Comparison of ENCODE assay signal across 1 cellular context in the genomic region with DNA sequence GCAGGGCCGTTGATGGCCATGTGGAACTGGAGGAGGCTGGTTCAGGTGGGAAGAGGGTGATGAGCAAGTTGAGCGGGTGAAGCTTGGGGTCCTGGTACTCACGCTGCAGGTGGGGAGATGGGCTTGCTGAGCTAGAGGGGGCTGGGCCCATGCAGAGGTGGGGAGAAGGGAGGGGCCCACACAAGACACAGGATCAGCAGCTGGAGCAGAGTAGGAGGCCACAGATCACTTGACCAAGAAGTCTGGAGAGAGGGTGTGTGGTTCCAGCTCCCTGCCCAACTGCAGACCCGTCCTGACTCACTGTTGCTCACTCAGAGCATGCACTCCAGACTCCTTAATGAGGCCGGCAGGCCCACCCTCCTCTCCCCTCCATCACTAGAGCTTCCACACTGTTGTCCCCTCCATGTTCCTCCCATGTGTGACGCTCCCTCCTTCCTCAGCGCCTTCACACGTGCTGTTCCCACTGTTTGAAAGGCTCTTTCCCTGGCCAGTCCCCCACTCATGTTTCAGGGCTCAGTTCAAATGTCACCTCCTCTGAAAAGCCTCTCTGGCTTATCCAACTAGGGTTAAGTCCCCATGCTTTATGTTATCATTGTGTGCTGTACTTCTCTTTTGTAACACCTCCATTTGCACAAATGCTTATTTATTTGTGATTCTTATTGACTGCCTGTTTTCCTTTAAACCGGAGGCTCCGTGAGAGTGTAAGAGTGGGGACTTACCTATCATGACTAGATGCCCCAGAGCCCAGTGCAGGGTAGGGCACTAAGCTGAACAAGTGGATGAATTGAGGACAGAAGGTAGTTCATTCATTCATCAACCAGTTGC.
TF ChIP-seq lines count a peak whose summit lies in the region.

No MANE protein-coding gene starts in this region.

TF ChIP-seq in HEK293, 187 proteins besides CTCF, POLR2A, EP300 and RAD21 (continued from another document and continues in another):
- TF ChIP-seq, protein P1, sequence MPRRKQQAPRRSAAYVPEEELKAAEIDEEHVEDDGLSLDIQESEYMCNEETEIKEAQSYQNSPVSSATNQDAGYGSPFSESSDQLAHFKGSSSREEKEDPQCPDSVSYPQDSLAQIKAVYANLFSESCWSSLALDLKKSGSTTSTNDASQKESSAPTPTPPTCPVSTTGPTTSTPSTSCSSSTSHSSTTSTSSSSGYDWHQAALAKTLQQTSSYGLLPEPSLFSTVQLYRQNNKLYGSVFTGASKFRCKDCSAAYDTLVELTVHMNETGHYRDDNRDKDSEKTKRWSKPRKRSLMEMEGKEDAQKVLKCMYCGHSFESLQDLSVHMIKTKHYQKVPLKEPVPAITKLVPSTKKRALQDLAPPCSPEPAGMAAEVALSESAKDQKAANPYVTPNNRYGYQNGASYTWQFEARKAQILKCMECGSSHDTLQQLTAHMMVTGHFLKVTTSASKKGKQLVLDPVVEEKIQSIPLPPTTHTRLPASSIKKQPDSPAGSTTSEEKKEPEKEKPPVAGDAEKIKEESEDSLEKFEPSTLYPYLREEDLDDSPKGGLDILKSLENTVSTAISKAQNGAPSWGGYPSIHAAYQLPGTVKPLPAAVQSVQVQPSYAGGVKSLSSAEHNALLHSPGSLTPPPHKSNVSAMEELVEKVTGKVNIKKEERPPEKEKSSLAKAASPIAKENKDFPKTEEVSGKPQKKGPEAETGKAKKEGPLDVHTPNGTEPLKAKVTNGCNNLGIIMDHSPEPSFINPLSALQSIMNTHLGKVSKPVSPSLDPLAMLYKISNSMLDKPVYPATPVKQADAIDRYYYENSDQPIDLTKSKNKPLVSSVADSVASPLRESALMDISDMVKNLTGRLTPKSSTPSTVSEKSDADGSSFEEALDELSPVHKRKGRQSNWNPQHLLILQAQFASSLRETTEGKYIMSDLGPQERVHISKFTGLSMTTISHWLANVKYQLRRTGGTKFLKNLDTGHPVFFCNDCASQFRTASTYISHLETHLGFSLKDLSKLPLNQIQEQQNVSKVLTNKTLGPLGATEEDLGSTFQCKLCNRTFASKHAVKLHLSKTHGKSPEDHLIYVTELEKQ (tag by site-specific recombination; IDR thresholded peaks at IDR 0.05; ENCODE audit: borderline replicate concordance): no peak
- TF ChIP-seq ZNF626 (tag by site-specific recombination; IDR thresholded peaks at IDR 0.05): no peak
- TF ChIP-seq ZNF121 (tag by site-specific recombination; IDR thresholded peaks at IDR 0.05): no peak
- TF ChIP-seq ZSCAN30 (tag by site-specific recombination; IDR thresholded peaks at IDR 0.05): no peak
- TF ChIP-seq ZFHX2 (tag by site-specific recombination; conservative IDR thresholded peaks at IDR 0.05): peak; percentile 41; the same call in 1 of the 2 replicates
- TF ChIP-seq ZNF561 (tag by site-specific recombination; IDR thresholded peaks at IDR 0.05; ENCODE audit: borderline replicate concordance): no peak
- TF ChIP-seq KLF7 (tag by site-specific recombination; IDR thresholded peaks at IDR 0.05; ENCODE audit: borderline replicate concordance): no peak
- no peak for TF ChIP-seq ZXDB (tag by site-specific recombination; IDR thresholded peaks at IDR 0.05)
- TF ChIP-seq ZNF658 (tag by site-specific recombination; IDR thresholded peaks at IDR 0.05): no peak
- no peak for TF ChIP-seq ZNF311 (tag by site-specific recombination; IDR thresholded peaks at IDR 0.05; ENCODE audit: borderline replicate concordance)
- no peak for TF ChIP-seq HOXD13 (CRISPR knock-in tag; IDR thresholded peaks at IDR 0.05; ENCODE audit: borderline replicate concordance)
- TF ChIP-seq, protein P2, sequence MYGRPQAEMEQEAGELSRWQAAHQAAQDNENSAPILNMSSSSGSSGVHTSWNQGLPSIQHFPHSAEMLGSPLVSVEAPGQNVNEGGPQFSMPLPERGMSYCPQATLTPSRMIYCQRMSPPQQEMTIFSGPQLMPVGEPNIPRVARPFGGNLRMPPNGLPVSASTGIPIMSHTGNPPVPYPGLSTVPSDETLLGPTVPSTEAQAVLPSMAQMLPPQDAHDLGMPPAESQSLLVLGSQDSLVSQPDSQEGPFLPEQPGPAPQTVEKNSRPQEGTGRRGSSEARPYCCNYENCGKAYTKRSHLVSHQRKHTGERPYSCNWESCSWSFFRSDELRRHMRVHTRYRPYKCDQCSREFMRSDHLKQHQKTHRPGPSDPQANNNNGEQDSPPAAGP (tag by site-specific recombination; IDR thresholded peaks at IDR 0.05): no peak
- TF ChIP-seq, protein P3, sequence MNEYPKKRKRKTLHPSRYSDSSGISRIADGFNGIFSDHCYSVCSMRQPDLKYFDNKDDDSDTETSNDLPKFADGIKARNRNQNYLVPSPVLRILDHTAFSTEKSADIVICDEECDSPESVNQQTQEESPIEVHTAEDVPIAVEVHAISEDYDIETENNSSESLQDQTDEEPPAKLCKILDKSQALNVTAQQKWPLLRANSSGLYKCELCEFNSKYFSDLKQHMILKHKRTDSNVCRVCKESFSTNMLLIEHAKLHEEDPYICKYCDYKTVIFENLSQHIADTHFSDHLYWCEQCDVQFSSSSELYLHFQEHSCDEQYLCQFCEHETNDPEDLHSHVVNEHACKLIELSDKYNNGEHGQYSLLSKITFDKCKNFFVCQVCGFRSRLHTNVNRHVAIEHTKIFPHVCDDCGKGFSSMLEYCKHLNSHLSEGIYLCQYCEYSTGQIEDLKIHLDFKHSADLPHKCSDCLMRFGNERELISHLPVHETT (tag by site-specific recombination; IDR thresholded peaks at IDR 0.05): no peak
- TF ChIP-seq ZNF174 (tag by site-specific recombination; IDR thresholded peaks at IDR 0.05): no peak
- no peak for TF ChIP-seq ZNF416 (tag by site-specific recombination; IDR thresholded peaks at IDR 0.05)
- TF ChIP-seq ZNF426 (tag by site-specific recombination; IDR thresholded peaks at IDR 0.05): no peak
- no peak for TF ChIP-seq GFI1B (tag by site-specific recombination; IDR thresholded peaks at IDR 0.05)
- TF ChIP-seq ZNF600 (tag by site-specific recombination; IDR thresholded peaks at IDR 0.05): 0 out of 2 replicates have a peak, but pooled peaks have one; percentile 36
- peak; percentile 20; the same call in 1 of the 2 replicates for TF ChIP-seq SP2 (tag by site-specific recombination; IDR thresholded peaks at IDR 0.05)
- no peak for TF ChIP-seq MEIS1 (CRISPR knock-in tag; IDR thresholded peaks at IDR 0.05; ENCODE audit: borderline replicate concordance)
- no peak for TF ChIP-seq ZNF707 (tag by site-specific recombination; IDR thresholded peaks at IDR 0.05)
- TF ChIP-seq, protein P4, sequence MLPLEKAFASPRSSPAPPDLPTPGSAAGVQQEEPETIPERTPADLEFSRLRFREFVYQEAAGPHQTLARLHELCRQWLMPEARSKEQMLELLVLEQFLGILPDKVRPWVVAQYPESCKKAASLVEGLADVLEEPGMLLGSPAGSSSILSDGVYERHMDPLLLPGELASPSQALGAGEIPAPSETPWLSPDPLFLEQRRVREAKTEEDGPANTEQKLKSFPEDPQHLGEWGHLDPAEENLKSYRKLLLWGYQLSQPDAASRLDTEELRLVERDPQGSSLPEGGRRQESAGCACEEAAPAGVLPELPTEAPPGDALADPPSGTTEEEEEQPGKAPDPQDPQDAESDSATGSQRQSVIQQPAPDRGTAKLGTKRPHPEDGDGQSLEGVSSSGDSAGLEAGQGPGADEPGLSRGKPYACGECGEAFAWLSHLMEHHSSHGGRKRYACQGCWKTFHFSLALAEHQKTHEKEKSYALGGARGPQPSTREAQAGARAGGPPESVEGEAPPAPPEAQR (tag by site-specific recombination; IDR thresholded peaks at IDR 0.05): no peak
- TF ChIP-seq ZBTB48 (tag by site-specific recombination; IDR thresholded peaks at IDR 0.05): no peak
- no peak for TF ChIP-seq ZNF747 (tag by site-specific recombination; IDR thresholded peaks at IDR 0.05)
- TF ChIP-seq, protein P5, sequence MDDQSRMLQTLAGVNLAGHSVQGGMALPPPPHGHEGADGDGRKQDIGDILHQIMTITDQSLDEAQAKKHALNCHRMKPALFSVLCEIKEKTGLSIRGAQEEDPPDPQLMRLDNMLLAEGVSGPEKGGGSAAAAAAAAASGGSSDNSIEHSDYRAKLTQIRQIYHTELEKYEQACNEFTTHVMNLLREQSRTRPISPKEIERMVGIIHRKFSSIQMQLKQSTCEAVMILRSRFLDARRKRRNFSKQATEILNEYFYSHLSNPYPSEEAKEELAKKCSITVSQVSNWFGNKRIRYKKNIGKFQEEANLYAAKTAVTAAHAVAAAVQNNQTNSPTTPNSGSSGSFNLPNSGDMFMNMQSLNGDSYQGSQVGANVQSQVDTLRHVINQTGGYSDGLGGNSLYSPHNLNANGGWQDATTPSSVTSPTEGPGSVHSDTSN (CRISPR knock-in tag; IDR thresholded peaks at IDR 0.05): no peak
- no peak for TF ChIP-seq ZBTB44 (tag by site-specific recombination; IDR thresholded peaks at IDR 0.05)
- no peak for TF ChIP-seq SETDB1 (IDR thresholded peaks at IDR 0.05; ENCODE audit: insufficient read length, low read length)
- no peak for TF ChIP-seq ZNF664 (tag by site-specific recombination; IDR thresholded peaks at IDR 0.05)
- TF ChIP-seq BCL11A (tag by site-specific recombination; IDR thresholded peaks at IDR 0.05; ENCODE audit: low read depth): no peak
- no peak for TF ChIP-seq ZNF366 (tag by site-specific recombination; conservative IDR thresholded peaks at IDR 0.05)
- no peak for TF ChIP-seq ZNF423 (tag by site-specific recombination; IDR thresholded peaks at IDR 0.05)
- TF ChIP-seq ZNF202 (tag by site-specific recombination; IDR thresholded peaks at IDR 0.05; ENCODE audit: borderline replicate concordance): no peak
- TF ChIP-seq ZNF140 (tag by site-specific recombination; IDR thresholded peaks at IDR 0.05): no peak
- no peak for TF ChIP-seq ZNF266 (tag by site-specific recombination; IDR thresholded peaks at IDR 0.05; ENCODE audit: low read depth)
- TF ChIP-seq, protein P6, sequence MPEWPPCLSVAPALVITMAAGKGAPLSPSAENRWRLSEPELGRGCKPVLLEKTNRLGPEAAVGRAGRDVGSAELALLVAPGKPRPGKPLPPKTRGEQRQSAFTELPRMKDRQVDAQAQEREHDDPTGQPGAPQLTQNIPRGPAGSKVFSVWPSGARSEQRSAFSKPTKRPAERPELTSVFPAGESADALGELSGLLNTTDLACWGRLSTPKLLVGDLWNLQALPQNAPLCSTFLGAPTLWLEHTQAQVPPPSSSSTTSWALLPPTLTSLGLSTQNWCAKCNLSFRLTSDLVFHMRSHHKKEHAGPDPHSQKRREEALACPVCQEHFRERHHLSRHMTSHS (tag by site-specific recombination; IDR thresholded peaks at IDR 0.05): no peak
- no peak for TF ChIP-seq OVOL3 (tag by site-specific recombination; IDR thresholded peaks at IDR 0.05)
- no peak for TF ChIP-seq ZBTB7A (tag by site-specific recombination; IDR thresholded peaks at IDR 0.05; ENCODE audit: low read depth)
- TF ChIP-seq, protein P7, sequence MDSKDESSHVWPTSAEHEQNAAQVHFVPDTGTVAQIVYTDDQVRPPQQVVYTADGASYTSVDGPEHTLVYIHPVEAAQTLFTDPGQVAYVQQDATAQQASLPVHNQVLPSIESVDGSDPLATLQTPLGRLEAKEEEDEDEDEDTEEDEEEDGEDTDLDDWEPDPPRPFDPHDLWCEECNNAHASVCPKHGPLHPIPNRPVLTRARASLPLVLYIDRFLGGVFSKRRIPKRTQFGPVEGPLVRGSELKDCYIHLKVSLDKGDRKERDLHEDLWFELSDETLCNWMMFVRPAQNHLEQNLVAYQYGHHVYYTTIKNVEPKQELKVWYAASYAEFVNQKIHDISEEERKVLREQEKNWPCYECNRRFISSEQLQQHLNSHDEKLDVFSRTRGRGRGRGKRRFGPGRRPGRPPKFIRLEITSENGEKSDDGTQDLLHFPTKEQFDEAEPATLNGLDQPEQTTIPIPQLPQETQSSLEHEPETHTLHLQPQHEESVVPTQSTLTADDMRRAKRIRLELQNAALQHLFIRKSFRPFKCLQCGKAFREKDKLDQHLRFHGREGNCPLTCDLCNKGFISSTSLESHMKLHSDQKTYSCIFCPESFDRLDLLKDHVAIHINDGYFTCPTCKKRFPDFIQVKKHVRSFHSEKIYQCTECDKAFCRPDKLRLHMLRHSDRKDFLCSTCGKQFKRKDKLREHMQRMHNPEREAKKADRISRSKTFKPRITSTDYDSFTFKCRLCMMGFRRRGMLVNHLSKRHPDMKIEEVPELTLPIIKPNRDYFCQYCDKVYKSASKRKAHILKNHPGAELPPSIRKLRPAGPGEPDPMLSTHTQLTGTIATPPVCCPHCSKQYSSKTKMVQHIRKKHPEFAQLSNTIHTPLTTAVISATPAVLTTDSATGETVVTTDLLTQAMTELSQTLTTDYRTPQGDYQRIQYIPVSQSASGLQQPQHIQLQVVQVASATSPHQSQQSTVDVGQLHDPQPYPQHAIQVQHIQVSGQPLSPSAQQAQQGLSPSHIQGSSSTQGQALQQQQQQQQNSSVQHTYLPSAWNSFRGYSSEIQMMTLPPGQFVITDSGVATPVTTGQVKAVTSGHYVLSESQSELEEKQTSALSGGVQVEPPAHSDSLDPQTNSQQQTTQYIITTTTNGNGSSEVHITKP (tag by site-specific recombination; IDR thresholded peaks at IDR 0.05): no peak
- TF ChIP-seq ZNF645 (tag by site-specific recombination; IDR thresholded peaks at IDR 0.05): no peak
- TF ChIP-seq, protein P8, sequence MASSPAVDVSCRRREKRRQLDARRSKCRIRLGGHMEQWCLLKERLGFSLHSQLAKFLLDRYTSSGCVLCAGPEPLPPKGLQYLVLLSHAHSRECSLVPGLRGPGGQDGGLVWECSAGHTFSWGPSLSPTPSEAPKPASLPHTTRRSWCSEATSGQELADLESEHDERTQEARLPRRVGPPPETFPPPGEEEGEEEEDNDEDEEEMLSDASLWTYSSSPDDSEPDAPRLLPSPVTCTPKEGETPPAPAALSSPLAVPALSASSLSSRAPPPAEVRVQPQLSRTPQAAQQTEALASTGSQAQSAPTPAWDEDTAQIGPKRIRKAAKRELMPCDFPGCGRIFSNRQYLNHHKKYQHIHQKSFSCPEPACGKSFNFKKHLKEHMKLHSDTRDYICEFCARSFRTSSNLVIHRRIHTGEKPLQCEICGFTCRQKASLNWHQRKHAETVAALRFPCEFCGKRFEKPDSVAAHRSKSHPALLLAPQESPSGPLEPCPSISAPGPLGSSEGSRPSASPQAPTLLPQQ (tag by site-specific recombination; IDR thresholded peaks at IDR 0.05): peak; percentile 85
